1 cellular context compared by ENCODE assay signal in the genomic region with DNA sequence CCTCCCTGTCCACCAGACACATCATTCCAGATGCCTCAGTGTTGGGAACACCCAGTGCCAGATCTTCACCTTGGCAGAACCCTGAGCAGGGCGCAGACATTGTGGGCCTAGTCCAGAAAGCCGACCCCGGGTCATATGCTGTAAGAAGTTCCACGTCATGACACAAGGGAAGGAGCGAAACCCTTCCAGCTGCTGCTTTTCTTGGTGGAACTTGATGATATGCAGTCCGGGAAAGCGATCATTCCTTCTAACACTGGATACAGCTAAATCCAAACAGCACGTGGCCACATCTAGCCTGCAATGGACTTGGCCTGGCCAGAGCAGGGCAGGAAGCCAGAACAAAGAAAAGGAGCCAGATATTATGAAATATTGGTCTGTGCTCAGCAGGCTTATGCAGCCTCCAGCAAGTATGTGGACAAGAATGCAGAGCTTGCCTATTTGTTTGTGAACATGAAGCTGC.
TF ChIP-seq lines count a peak whose summit lies in the region.

No MANE protein-coding gene starts in this region.

TF ChIP-seq in HepG2, 621 proteins besides CTCF, POLR2A, EP300 and RAD21 (continued from another document):
- TF ChIP-seq, protein P1, sequence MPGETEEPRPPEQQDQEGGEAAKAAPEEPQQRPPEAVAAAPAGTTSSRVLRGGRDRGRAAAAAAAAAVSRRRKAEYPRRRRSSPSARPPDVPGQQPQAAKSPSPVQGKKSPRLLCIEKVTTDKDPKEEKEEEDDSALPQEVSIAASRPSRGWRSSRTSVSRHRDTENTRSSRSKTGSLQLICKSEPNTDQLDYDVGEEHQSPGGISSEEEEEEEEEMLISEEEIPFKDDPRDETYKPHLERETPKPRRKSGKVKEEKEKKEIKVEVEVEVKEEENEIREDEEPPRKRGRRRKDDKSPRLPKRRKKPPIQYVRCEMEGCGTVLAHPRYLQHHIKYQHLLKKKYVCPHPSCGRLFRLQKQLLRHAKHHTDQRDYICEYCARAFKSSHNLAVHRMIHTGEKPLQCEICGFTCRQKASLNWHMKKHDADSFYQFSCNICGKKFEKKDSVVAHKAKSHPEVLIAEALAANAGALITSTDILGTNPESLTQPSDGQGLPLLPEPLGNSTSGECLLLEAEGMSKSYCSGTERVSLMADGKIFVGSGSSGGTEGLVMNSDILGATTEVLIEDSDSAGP (CRISPR knock-in tag; IDR thresholded peaks at IDR 0.05; ENCODE audit: borderline replicate concordance), result no peak
- TF ChIP-seq SOX6 (IDR thresholded peaks at IDR 0.05) (no peak), SOX6 (CRISPR knock-in tag; IDR thresholded peaks at IDR 0.05) (peak; percentile 59; the same call in 1 of the 2 replicates), FOXP1 (IDR thresholded peaks at IDR 0.05) (no peak), FOXP1 (CRISPR knock-in tag; IDR thresholded peaks at IDR 0.05) (0 out of 2 replicates have a peak, but pooled peaks have one; percentile 17), ZFY (CRISPR knock-in tag; IDR thresholded peaks at IDR 0.05) (0 out of 2 replicates have a peak, but pooled peaks have one; percentile 18), ZNF788 (CRISPR knock-in tag; IDR thresholded peaks at IDR 0.05; ENCODE audit: borderline replicate concordance) (peak; percentile 29; the same call in 1 of the 2 replicates), FOXJ3 (CRISPR knock-in tag; IDR thresholded peaks at IDR 0.05; ENCODE audit: borderline replicate concordance) (no peak), FOSL2 (CRISPR knock-in tag; IDR thresholded peaks at IDR 0.05) (0 out of 2 replicates have a peak, but pooled peaks have one; percentile 25), EHMT2 (IDR thresholded peaks at IDR 0.05; ENCODE audit: borderline replicate concordance, low read depth, low read length) (peak; percentile 29; the same call in 1 of the 2 replicates), SOX13 (IDR thresholded peaks at IDR 0.05) (no peak), SOX13 (CRISPR knock-in tag; conservative IDR thresholded peaks at IDR 0.05 in 1 of 2, IDR thresholded peaks at IDR 0.05 in 1 of 2) (peak in 1 of 2 experiments; percentile 50; a peak in 1 of 4 replicates), ZMYM3 (CRISPR knock-in tag; IDR thresholded peaks at IDR 0.05) (no peak), ARID2 (CRISPR knock-in tag; IDR thresholded peaks at IDR 0.05; ENCODE audit: borderline replicate concordance) (no peak), ZNF572 (CRISPR knock-in tag; IDR thresholded peaks at IDR 0.05) (no peak), CC2D1A (CRISPR knock-in tag; IDR thresholded peaks at IDR 0.05) (no peak), SALL2 (CRISPR knock-in tag; IDR thresholded peaks at IDR 0.05) (no peak), RARA (CRISPR knock-in tag; IDR thresholded peaks at IDR 0.05) (peak; percentile 25; the same call in 1 of the 2 replicates), SALL1 (CRISPR knock-in tag; IDR thresholded peaks at IDR 0.05) (peak; percentile 86), RNF2 (conservative IDR thresholded peaks at IDR 0.05; ENCODE audit: low read depth) (no peak), IRF2 (CRISPR knock-in tag; IDR thresholded peaks at IDR 0.05) (0 out of 2 replicates have a peak, but pooled peaks have one; percentile 24), HMG20B (CRISPR knock-in tag; conservative IDR thresholded peaks at IDR 0.05) (no peak), ZNF17 (CRISPR knock-in tag; IDR thresholded peaks at IDR 0.05) (no peak), ZNF557 (CRISPR knock-in tag; IDR thresholded peaks at IDR 0.05) (no peak), SRSF9 (IDR thresholded peaks at IDR 0.05; ENCODE audit: borderline replicate concordance, insufficient read depth, low read depth, low read length, poor library complexity, severe bottlenecking) (no peak), FOXA3 (CRISPR knock-in tag; IDR thresholded peaks at IDR 0.05) (0 out of 2 replicates have a peak, but pooled peaks have one; percentile 22)
- TF ChIP-seq, protein P2, sequence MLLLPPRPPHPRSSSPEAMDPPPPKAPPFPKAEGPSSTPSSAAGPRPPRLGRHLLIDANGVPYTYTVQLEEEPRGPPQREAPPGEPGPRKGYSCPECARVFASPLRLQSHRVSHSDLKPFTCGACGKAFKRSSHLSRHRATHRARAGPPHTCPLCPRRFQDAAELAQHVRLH (CRISPR knock-in tag; IDR thresholded peaks at IDR 0.05; ENCODE audit: borderline replicate concordance, low read depth), result no peak
- TF ChIP-seq, protein P3, sequence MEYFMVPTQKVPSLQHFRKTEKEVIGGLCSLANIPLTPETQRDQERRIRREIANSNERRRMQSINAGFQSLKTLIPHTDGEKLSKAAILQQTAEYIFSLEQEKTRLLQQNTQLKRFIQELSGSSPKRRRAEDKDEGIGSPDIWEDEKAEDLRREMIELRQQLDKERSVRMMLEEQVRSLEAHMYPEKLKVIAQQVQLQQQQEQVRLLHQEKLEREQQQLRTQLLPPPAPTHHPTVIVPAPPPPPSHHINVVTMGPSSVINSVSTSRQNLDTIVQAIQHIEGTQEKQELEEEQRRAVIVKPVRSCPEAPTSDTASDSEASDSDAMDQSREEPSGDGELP (IDR thresholded peaks at IDR 0.05; ENCODE audit: borderline replicate concordance, low read depth), result no peak
- TF ChIP-seq, protein P4, sequence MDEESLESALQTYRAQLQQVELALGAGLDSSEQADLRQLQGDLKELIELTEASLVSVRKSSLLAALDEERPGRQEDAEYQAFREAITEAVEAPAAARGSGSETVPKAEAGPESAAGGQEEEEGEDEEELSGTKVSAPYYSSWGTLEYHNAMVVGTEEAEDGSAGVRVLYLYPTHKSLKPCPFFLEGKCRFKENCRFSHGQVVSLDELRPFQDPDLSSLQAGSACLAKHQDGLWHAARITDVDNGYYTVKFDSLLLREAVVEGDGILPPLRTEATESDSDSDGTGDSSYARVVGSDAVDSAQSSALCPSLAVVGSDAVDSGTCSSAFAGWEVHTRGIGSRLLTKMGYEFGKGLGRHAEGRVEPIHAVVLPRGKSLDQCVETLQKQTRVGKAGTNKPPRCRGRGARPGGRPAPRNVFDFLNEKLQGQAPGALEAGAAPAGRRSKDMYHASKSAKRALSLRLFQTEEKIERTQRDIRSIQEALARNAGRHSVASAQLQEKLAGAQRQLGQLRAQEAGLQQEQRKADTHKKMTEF (CRISPR knock-in tag; IDR thresholded peaks at IDR 0.05), result peak; percentile 39; the same call in 1 of the 2 replicates
- TF ChIP-seq, protein P5, sequence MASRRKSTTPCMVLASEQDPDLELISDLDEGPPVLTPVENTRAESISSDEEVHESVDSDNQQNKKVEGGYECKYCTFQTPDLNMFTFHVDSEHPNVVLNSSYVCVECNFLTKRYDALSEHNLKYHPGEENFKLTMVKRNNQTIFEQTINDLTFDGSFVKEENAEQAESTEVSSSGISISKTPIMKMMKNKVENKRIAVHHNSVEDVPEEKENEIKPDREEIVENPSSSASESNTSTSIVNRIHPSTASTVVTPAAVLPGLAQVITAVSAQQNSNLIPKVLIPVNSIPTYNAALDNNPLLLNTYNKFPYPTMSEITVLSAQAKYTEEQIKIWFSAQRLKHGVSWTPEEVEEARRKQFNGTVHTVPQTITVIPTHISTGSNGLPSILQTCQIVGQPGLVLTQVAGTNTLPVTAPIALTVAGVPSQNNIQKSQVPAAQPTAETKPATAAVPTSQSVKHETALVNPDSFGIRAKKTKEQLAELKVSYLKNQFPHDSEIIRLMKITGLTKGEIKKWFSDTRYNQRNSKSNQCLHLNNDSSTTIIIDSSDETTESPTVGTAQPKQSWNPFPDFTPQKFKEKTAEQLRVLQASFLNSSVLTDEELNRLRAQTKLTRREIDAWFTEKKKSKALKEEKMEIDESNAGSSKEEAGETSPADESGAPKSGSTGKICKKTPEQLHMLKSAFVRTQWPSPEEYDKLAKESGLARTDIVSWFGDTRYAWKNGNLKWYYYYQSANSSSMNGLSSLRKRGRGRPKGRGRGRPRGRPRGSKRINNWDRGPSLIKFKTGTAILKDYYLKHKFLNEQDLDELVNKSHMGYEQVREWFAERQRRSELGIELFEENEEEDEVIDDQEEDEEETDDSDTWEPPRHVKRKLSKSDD (CRISPR knock-in tag; IDR thresholded peaks at IDR 0.05; ENCODE audit: low read depth), result no peak
- TF ChIP-seq, protein P6, sequence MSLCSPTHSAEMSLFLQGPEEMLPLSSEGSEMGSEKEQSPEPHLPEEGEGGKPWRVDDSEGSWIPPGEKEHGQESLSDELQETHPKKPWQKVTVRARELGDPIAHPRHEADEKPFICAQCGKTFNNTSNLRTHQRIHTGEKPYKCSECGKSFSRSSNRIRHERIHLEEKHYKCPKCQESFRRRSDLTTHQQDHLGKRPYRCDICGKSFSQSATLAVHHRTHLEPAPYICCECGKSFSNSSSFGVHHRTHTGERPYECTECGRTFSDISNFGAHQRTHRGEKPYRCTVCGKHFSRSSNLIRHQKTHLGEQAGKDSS (CRISPR knock-in tag; IDR thresholded peaks at IDR 0.05; ENCODE audit: borderline replicate concordance, low read depth), result no peak
- TF ChIP-seq, protein P7, sequence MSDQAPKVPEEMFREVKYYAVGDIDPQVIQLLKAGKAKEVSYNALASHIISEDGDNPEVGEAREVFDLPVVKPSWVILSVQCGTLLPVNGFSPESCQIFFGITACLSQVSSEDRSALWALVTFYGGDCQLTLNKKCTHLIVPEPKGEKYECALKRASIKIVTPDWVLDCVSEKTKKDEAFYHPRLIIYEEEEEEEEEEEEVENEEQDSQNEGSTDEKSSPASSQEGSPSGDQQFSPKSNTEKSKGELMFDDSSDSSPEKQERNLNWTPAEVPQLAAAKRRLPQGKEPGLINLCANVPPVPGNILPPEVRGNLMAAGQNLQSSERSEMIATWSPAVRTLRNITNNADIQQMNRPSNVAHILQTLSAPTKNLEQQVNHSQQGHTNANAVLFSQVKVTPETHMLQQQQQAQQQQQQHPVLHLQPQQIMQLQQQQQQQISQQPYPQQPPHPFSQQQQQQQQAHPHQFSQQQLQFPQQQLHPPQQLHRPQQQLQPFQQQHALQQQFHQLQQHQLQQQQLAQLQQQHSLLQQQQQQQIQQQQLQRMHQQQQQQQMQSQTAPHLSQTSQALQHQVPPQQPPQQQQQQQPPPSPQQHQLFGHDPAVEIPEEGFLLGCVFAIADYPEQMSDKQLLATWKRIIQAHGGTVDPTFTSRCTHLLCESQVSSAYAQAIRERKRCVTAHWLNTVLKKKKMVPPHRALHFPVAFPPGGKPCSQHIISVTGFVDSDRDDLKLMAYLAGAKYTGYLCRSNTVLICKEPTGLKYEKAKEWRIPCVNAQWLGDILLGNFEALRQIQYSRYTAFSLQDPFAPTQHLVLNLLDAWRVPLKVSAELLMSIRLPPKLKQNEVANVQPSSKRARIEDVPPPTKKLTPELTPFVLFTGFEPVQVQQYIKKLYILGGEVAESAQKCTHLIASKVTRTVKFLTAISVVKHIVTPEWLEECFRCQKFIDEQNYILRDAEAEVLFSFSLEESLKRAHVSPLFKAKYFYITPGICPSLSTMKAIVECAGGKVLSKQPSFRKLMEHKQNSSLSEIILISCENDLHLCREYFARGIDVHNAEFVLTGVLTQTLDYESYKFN (CRISPR knock-in tag; conservative IDR thresholded peaks at IDR 0.05), result 0 out of 2 replicates have a peak, but pooled peaks have one; percentile 41
- TF ChIP-seq, protein P8, sequence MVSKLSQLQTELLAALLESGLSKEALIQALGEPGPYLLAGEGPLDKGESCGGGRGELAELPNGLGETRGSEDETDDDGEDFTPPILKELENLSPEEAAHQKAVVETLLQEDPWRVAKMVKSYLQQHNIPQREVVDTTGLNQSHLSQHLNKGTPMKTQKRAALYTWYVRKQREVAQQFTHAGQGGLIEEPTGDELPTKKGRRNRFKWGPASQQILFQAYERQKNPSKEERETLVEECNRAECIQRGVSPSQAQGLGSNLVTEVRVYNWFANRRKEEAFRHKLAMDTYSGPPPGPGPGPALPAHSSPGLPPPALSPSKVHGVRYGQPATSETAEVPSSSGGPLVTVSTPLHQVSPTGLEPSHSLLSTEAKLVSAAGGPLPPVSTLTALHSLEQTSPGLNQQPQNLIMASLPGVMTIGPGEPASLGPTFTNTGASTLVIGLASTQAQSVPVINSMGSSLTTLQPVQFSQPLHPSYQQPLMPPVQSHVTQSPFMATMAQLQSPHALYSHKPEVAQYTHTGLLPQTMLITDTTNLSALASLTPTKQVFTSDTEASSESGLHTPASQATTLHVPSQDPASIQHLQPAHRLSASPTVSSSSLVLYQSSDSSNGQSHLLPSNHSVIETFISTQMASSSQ (IDR thresholded peaks at IDR 0.05; ENCODE audit: low read depth), result no peak
- TF ChIP-seq, protein P8 (CRISPR knock-in tag; IDR thresholded peaks at IDR 0.05; ENCODE audit: borderline replicate concordance), result peak; percentile 22; the same call in 1 of the 2 replicates
